In the genomic region with DNA sequence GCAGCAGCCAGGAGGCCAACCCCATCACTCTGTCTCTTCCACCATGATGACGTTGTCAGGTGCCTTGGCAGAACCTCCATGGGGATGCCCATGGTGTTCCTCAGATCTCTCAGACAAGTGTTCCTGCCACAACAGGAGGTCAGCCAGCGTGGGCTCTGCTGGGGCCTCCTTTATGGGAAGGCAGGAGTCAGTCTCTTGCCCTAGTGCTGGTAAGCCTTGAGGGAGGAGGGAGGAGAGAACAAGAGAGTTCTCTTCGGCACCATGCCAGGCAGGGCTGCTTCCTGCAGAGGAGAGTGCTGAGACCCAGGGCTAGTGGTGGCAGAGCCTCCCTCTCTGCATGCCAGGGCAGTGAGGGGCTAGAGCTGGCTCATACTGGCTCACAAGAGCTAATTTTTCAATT, we compare ENCODE assay signal across 1 cellular context.
TF ChIP-seq lines count a peak whose summit lies in the region.

No MANE protein-coding gene starts in this region.

TF ChIP-seq in K562, 482 proteins besides CTCF, POLR2A, EP300 and RAD21:
- no peak for TF ChIP-seq TAF1 (IDR thresholded peaks at IDR 0.05; ENCODE audit: control insufficient read depth, extremely low read depth, insufficient read depth, low read length, severe bottlenecking)
- peak; percentile 67; the same call in 1 of the 2 replicates for TF ChIP-seq MCM3 (IDR thresholded peaks at IDR 0.05)
- 0 out of 2 replicates have a peak, but pooled peaks have one; percentile 17 for TF ChIP-seq MYC (IDR thresholded peaks at IDR 0.05; ENCODE audit: low read depth, low read length)
- no peak for TF ChIP-seq MYC (CRISPR knock-in tag; IDR thresholded peaks at IDR 0.05; ENCODE audit: borderline replicate concordance, low read depth)
- no peak for TF ChIP-seq MTA3 (IDR thresholded peaks at IDR 0.05; ENCODE audit: borderline replicate concordance)
- peak; percentile 65; the same call in 1 of the 2 replicates for TF ChIP-seq GTF2F1 (IDR thresholded peaks at IDR 0.05; ENCODE audit: low read depth, low read length)
- TF ChIP-seq ARID2 (IDR thresholded peaks at IDR 0.05), result no peak
- TF ChIP-seq NCOA2 (IDR thresholded peaks at IDR 0.05; ENCODE audit: partially characterized antibody in 2 of 2), result no peak
- 0 out of 2 replicates have a peak, but pooled peaks have one; percentile 1 for TF ChIP-seq MAFK (IDR thresholded peaks at IDR 0.05; ENCODE audit: low read length)
- TF ChIP-seq, protein P1, sequence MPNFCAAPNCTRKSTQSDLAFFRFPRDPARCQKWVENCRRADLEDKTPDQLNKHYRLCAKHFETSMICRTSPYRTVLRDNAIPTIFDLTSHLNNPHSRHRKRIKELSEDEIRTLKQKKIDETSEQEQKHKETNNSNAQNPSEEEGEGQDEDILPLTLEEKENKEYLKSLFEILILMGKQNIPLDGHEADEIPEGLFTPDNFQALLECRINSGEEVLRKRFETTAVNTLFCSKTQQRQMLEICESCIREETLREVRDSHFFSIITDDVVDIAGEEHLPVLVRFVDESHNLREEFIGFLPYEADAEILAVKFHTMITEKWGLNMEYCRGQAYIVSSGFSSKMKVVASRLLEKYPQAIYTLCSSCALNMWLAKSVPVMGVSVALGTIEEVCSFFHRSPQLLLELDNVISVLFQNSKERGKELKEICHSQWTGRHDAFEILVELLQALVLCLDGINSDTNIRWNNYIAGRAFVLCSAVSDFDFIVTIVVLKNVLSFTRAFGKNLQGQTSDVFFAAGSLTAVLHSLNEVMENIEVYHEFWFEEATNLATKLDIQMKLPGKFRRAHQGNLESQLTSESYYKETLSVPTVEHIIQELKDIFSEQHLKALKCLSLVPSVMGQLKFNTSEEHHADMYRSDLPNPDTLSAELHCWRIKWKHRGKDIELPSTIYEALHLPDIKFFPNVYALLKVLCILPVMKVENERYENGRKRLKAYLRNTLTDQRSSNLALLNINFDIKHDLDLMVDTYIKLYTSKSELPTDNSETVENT (CRISPR knock-in tag; IDR thresholded peaks at IDR 0.05), result peak; percentile 42; the same call in 1 of the 2 replicates
- TF ChIP-seq ZNF146 (CRISPR knock-in tag; IDR thresholded peaks at IDR 0.05; ENCODE audit: unreplicated experiment), result no peak
- no peak for TF ChIP-seq ZNF696 (CRISPR knock-in tag; conservative IDR thresholded peaks at IDR 0.05)
- TF ChIP-seq ZNF384 (IDR thresholded peaks at IDR 0.05; ENCODE audit: low read depth, low read length), result no peak
- no peak for TF ChIP-seq ZNF57 (CRISPR knock-in tag; IDR thresholded peaks at IDR 0.05)
- TF ChIP-seq TAL1 (IDR thresholded peaks at IDR 0.05), result no peak
- TF ChIP-seq, protein P2, sequence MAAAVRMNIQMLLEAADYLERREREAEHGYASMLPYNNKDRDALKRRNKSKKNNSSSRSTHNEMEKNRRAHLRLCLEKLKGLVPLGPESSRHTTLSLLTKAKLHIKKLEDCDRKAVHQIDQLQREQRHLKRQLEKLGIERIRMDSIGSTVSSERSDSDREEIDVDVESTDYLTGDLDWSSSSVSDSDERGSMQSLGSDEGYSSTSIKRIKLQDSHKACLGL (CRISPR knock-in tag; IDR thresholded peaks at IDR 0.05; ENCODE audit: borderline replicate concordance, poor library complexity, severe bottlenecking), result peak; percentile 5
- no peak for TF ChIP-seq PURB (CRISPR knock-in tag; IDR thresholded peaks at IDR 0.05; ENCODE audit: low read depth)
- TF ChIP-seq MCM7 (IDR thresholded peaks at IDR 0.05), result peak in 1 of 2 experiments; percentile 17; a peak in 1 of 4 replicates
- TF ChIP-seq, protein P3, sequence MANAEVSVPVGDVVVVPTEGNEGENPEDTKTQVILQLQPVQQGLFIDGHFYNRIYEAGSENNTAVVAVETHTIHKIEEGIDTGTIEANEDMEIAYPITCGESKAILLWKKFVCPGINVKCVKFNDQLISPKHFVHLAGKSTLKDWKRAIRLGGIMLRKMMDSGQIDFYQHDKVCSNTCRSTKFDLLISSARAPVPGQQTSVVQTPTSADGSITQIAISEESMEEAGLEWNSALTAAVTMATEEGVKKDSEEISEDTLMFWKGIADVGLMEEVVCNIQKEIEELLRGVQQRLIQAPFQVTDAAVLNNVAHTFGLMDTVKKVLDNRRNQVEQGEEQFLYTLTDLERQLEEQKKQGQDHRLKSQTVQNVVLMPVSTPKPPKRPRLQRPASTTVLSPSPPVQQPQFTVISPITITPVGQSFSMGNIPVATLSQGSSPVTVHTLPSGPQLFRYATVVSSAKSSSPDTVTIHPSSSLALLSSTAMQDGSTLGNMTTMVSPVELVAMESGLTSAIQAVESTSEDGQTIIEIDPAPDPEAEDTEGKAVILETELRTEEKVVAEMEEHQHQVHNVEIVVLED (CRISPR knock-in tag; IDR thresholded peaks at IDR 0.05), result no peak
